In genomic region chr11:64916848-64917662, GRCh38 we compare ENCODE assay signal across 1 cellular context.
TF ChIP-seq lines count a peak whose summit lies in the region.

TSS of gene ATG2A (minus strand) at chr11:64917209. CDS start at chr11:64917135, 74 bp downstream.

TF ChIP-seq in HepG2, 621 proteins besides CTCF, POLR2A, EP300 and RAD21 (continued from another document and continues in another):
- TF ChIP-seq ZBTB33 (CRISPR knock-in tag; IDR thresholded peaks at IDR 0.05) (no peak), ZNF280B (CRISPR knock-in tag; IDR thresholded peaks at IDR 0.05; ENCODE audit: borderline replicate concordance) (no peak), RFXAP (CRISPR knock-in tag; IDR thresholded peaks at IDR 0.05; ENCODE audit: borderline replicate concordance) (peak; percentile 32; the same call in 1 of the 2 replicates), CEBPZ (IDR thresholded peaks at IDR 0.05; ENCODE audit: low read length) (no peak), ZNF367 (CRISPR knock-in tag; IDR thresholded peaks at IDR 0.05; ENCODE audit: borderline replicate concordance) (no peak), FIP1L1 (IDR thresholded peaks at IDR 0.05; ENCODE audit: borderline replicate concordance, insufficient read depth, low read depth, low read length) (no peak), ELF1 (CRISPR knock-in tag; IDR thresholded peaks at IDR 0.05) (no peak; the same call in 1 of the 2 replicates), BORCS8-MEF2B (CRISPR knock-in tag; IDR thresholded peaks at IDR 0.05) (peak; percentile 68), ZNF678 (CRISPR knock-in tag; IDR thresholded peaks at IDR 0.05) (no peak), KAT2B (IDR thresholded peaks at IDR 0.05; ENCODE audit: borderline replicate concordance, low read depth, low read length) (no peak), ZNF253 (CRISPR knock-in tag; IDR thresholded peaks at IDR 0.05; ENCODE audit: borderline replicate concordance) (peak; percentile 44; the same call in 1 of the 2 replicates), ZFYVE20 (CRISPR knock-in tag; IDR thresholded peaks at IDR 0.05; ENCODE audit: borderline replicate concordance, low read depth) (no peak), KMT2B (CRISPR knock-in tag; IDR thresholded peaks at IDR 0.05) (0 out of 2 replicates have a peak, but pooled peaks have one; percentile 8), CERS6 (CRISPR knock-in tag; IDR thresholded peaks at IDR 0.05) (no peak), ZFP36L2 (CRISPR knock-in tag; IDR thresholded peaks at IDR 0.05) (no peak), ZNF609 (CRISPR knock-in tag; IDR thresholded peaks at IDR 0.05; ENCODE audit: borderline replicate concordance) (no peak), LCORL (IDR thresholded peaks at IDR 0.05) (no peak), LCORL (CRISPR knock-in tag; IDR thresholded peaks at IDR 0.05) (peak; percentile 77), AFF4 (CRISPR knock-in tag; IDR thresholded peaks at IDR 0.05) (no peak), PRDM15 (CRISPR knock-in tag; IDR thresholded peaks at IDR 0.05) (no peak), PHF8 (CRISPR knock-in tag; IDR thresholded peaks at IDR 0.05) (peak; percentile 94), ARID5B (CRISPR knock-in tag; IDR thresholded peaks at IDR 0.05) (no peak), PAWR (CRISPR knock-in tag; IDR thresholded peaks at IDR 0.05; ENCODE audit: borderline replicate concordance) (no peak), SNAI1 (CRISPR knock-in tag; IDR thresholded peaks at IDR 0.05; ENCODE audit: borderline replicate concordance) (no peak), ZBTB14 (CRISPR knock-in tag; IDR thresholded peaks at IDR 0.05) (no peak)
